21 cellular contexts compared by ENCODE assay signal in genomic region chr2:64217198-64217869, GRCh38.
DNase-seq lines count a peak whose midpoint lies in the region; ATAC-seq and TF ChIP-seq lines count a peak whose summit lies in the region.
"Had no signal": no experiment of that assay in that cellular context is flagged by ENCODE, and none has a peak within 500 bp of the region (broad histone marks: within the 10 kb centered on the region; RNA-seq: fewer than 3 reads in every experiment).

No MANE protein-coding gene starts in this region.

- H3K4me1 ChIP-seq in OCI-LY7 (ENCODE audit: insufficient read depth, low read length, poor library complexity, severe bottlenecking) (peaks cover 83% of the 10 kb centered on the region), esophagus muscularis mucosa (peaks cover 29 to 44% (median 31%) of the 10 kb centered on the region in 4 donors)

- no peak for ATAC-seq in natural killer cell treated with Interleukin-12 subunit alpha and Interleukin-12 subunit beta and Interleukin-15 and Interleukin-18, amount 100 ng/mL, for 72 hours
- ATAC-seq in natural killer cell = no peak
- ATAC-seq in GM19455 (IDR thresholded peaks at IDR 0.05; ENCODE audit: unreplicated experiment) = no peak
- no peak for ATAC-seq in activated CD4-positive, CD25-positive, alpha-beta regulatory T cell treated with anti-CD3 and anti-CD28 coated beads, Interleukin-2, amount 50 U/mL, for 24 hours
- ATAC-seq: Right ventricle myocardium inferior had no signal

- peak overlapping the region; percentile 2; the same call in 1 of the 2 replicates for H2AFZ ChIP-seq in OCI-LY7 (ENCODE audit: low read length)

- H3K9me3 ChIP-seq in OCI-LY7 (ENCODE audit: low read length) (no peaks in the 10 kb centered on the region), esophagus muscularis mucosa (no peaks in the 10 kb centered on the region)
- H3K9me3 ChIP-seq: Peyer's patch had no signal

- TF ChIP-seq POLR2A in esophagus muscularis mucosa (IDR thresholded peaks at IDR 0.05; ENCODE audit: low read depth) = no peak

- no peak overlapping the region for H3K4me3 Mint-ChIP-seq in natural killer cell treated with Interleukin-12 subunit alpha and Interleukin-12 subunit beta and Interleukin-15 and Interleukin-18, amount 100 ng/mL, for 72 hours
- no peak overlapping the region for H3K4me3 Mint-ChIP-seq in natural killer cell

- H3K27me3 ChIP-seq in esophagus muscularis mucosa = no peaks in the 10 kb centered on the region
- H3K27me3 ChIP-seq: Peyer's patch had no signal

- H3K9me2 ChIP-seq in OCI-LY7 (ENCODE audit: insufficient read depth, low read length) = no peaks in the 10 kb centered on the region

- no peaks in the 10 kb centered on the region for H3K9me3 Mint-ChIP-seq in natural killer cell treated with Interleukin-12 subunit alpha and Interleukin-12 subunit beta and Interleukin-15 and Interleukin-18, amount 100 ng/mL, for 72 hours
- no peaks in the 10 kb centered on the region for H3K9me3 Mint-ChIP-seq in natural killer cell

- intact Hi-C loops in natural killer cell (cut with micrococcal nuclease) = loop anchor here (10.0 kb wide), 1 partner anchor 107 kb away; no protein-coding TSS in a partner anchor
- intact Hi-C loops in OCI-LY7 (cut with micrococcal nuclease; ENCODE audit: unreplicated experiment) = no loop called here
- intact Hi-C loops in esophagus muscularis mucosa (cut with DNase I) = no loop called here

- H3K4me3 ChIP-seq in OCI-LY7 (ENCODE audit: low read depth, low read length, poor library complexity, severe bottlenecking) (no peak overlapping the region), esophagus muscularis mucosa (no peak overlapping the region)
- H3K4me3 ChIP-seq: Peyer's patch had no signal

- H4K20me1 ChIP-seq in OCI-LY7 (ENCODE audit: insufficient read depth, low read length) = no peaks in the 10 kb centered on the region

- no peaks in the 10 kb centered on the region for H3K36me3 Mint-ChIP-seq in natural killer cell treated with Interleukin-12 subunit alpha and Interleukin-12 subunit beta and Interleukin-15 and Interleukin-18, amount 100 ng/mL, for 72 hours
- H3K36me3 Mint-ChIP-seq in natural killer cell = no peaks in the 10 kb centered on the region

- no peak overlapping the region for H3K27ac ChIP-seq in OCI-LY7 (ENCODE audit: low read depth, low read length, poor library complexity, severe bottlenecking)
- no peak overlapping the region for H3K27ac ChIP-seq in esophagus muscularis mucosa (replicated peaks in 1 of 4)
- H3K27ac ChIP-seq: HL-60, Peyer's patch had no signal

- no peaks in the 10 kb centered on the region for H3K27me3 Mint-ChIP-seq in natural killer cell treated with Interleukin-12 subunit alpha and Interleukin-12 subunit beta and Interleukin-15 and Interleukin-18, amount 100 ng/mL, for 72 hours
- no peaks in the 10 kb centered on the region for H3K27me3 Mint-ChIP-seq in natural killer cell (ENCODE audit: low read depth in 2 of 2)

- no peak for DNase-seq in natural killer cell treated with Interleukin-12 subunit alpha and Interleukin-12 subunit beta and Interleukin-15 and Interleukin-18, amount 100 ng/mL, for 72 hours (ENCODE audit: low spot score)
- no peak for DNase-seq in natural killer cell
- DNase-seq in OCI-LY7 (ENCODE audit: low spot score) = no peak
- peak; percentile 89 for DNase-seq in esophagus muscularis mucosa (ENCODE audit: extremely low spot score)
- no peak for DNase-seq in hypothalamus (lab: John Stamatoyannopoulos, UW)
- no peak for DNase-seq in NCI-H510A treated with DMSO at 0.1 percent for 48 hours (lab: John Stamatoyannopoulos, UW)
- DNase-seq: C1 segment of cervical spinal cord, COR-L47, DMS153, HCEC 1CT, MV-4-11, NCI-H1417 treated with DMSO at 0.1 percent for 48 hours, NCI-H2029, NCI-H2171, NCI-H446 treated with DMSO at 0.1 percent for 48 hours, NCI-H748 treated with DMSO at 0.1 percent for 48 hours, Peyer's patch had no signal

- BruUV-seq in OCI-LY7 (replicated peaks; lab: Mats Ljungman, UMichigan) = no TSS peak

- peak overlapping the region; percentile 6 to 71 for H3K27ac Mint-ChIP-seq in natural killer cell treated with Interleukin-12 subunit alpha and Interleukin-12 subunit beta and Interleukin-15 and Interleukin-18, amount 100 ng/mL, for 72 hours
- no peak overlapping the region for H3K27ac Mint-ChIP-seq in natural killer cell

- WGBS in esophagus muscularis mucosa = 94% methylated on average over 9 of the region's 9 CpGs

- H3K4me2 ChIP-seq in OCI-LY7 (ENCODE audit: low read length) = no peak overlapping the region

- H3K36me3 ChIP-seq in OCI-LY7 (ENCODE audit: insufficient read depth, low read length) = no peaks in the 10 kb centered on the region
- H3K36me3 ChIP-seq in esophagus muscularis mucosa = no peaks in the 10 kb centered on the region
- H3K36me3 ChIP-seq: Peyer's patch had no signal

- POLR2A ChIA-PET in OCI-LY7 (lab: Charles Lee) = interaction anchor here (0.9 kb wide), 1 partner anchor 11 kb away, joined by 3 read pairs; no protein-coding TSS in a partner anchor

- no peaks in the 10 kb centered on the region; the same call in 1 of the 2 replicates for H3K79me2 ChIP-seq in OCI-LY7 (ENCODE audit: insufficient read depth, low read depth, low read length)

- TF ChIP-seq EP300 in esophagus muscularis mucosa (IDR thresholded peaks at IDR 0.05) = no peak

- CTCF ChIA-PET in OCI-LY7 (lab: Charles Lee; ENCODE audit: unreplicated experiment) = no interaction called here

- no peak for TF ChIP-seq CTCF in natural killer cell (IDR thresholded peaks at IDR 0.05)
- TF ChIP-seq CTCF in OCI-LY7 (conservative IDR thresholded peaks at IDR 0.05; ENCODE audit: low read length) = peak; percentile 54
- no peak for TF ChIP-seq CTCF in esophagus muscularis mucosa (IDR thresholded peaks at IDR 0.05)

- H3K4me1 Mint-ChIP-seq in natural killer cell treated with Interleukin-12 subunit alpha and Interleukin-12 subunit beta and Interleukin-15 and Interleukin-18, amount 100 ng/mL, for 72 hours (ENCODE audit: low read depth in 2 of 2) = peaks cover 29 to 36% of the 10 kb centered on the region in 2 donors
- H3K4me1 Mint-ChIP-seq in natural killer cell = peaks cover 10% of the 10 kb centered on the region in 2 donors

Comparison
In these comparisons a context has a peak if more than half of its experiments do, and no peak if none do; other contexts are left out.
1. H3K27ac Mint-ChIP-seq: peak in natural killer cell treated with Interleukin-12 subunit alpha and Interleukin-12 subunit beta and Interleukin-15 and Interleukin-18, amount 100 ng/mL, for 72 hours (2 of 2); none in natural killer cell (0 of 2).